ENCODE assay signal across 8 cellular contexts in genomic region chr19:3095375-3096191, GRCh38. TPM values are rescaled to one million over a fixed set of nuclear protein-coding genes. Genes with fewer than 3 reads are reported as not detected.
DNase-seq lines count a peak whose midpoint lies in the region; ATAC-seq and TF ChIP-seq lines count a peak whose summit lies in the region.

No MANE protein-coding gene starts in this region.

- H3K27ac ChIP-seq in cardiac muscle cell, result peak overlapping the region; percentile 26
- H3K27ac ChIP-seq in esophagus squamous epithelium, result peak overlapping the region; percentile 77 to 88 (median 84)
- H3K27ac ChIP-seq in rectal smooth muscle tissue (ENCODE audit: low read depth, low read length), result no peak overlapping the region

- intact Hi-C loops in Right ventricle myocardium superior (cut with DNase I), result no loop called here
- intact Hi-C loops in esophagus squamous epithelium (cut with DNase I), result no loop called here

- H3K4me1 ChIP-seq in cardiac muscle cell (ENCODE audit: low read depth) (peaks cover 20% of the 10 kb centered on the region), esophagus squamous epithelium (peaks cover 48 to 63% (median 49%) of the 10 kb centered on the region in 3 donors), rectal smooth muscle tissue (ENCODE audit: control insufficient read depth, insufficient read depth, low read length) (peaks cover 29% of the 10 kb centered on the region)

- H3K36me3 ChIP-seq in cardiac muscle cell (no peaks in the 10 kb centered on the region), esophagus squamous epithelium (no peaks in the 10 kb centered on the region), rectal smooth muscle tissue (ENCODE audit: control insufficient read depth, insufficient read depth, low read length) (no peaks in the 10 kb centered on the region)

- H3K27me3 ChIP-seq in cardiac muscle cell, result no peaks in the 10 kb centered on the region
- no peaks in the 10 kb centered on the region for H3K27me3 ChIP-seq in esophagus squamous epithelium
- H3K27me3 ChIP-seq in rectal smooth muscle tissue (ENCODE audit: control insufficient read depth, insufficient read depth, low read length), result no peaks in the 10 kb centered on the region

- TF ChIP-seq CTCF in cardiac muscle cell (IDR thresholded peaks at IDR 0.05; ENCODE audit: low read depth, low read length) (no peak), esophagus squamous epithelium (IDR thresholded peaks at IDR 0.05) (no peak)

- H3K4me3 ChIP-seq in cardiac muscle cell (peak overlapping the region; percentile 96), esophagus squamous epithelium (peak overlapping the region; percentile 67 to 96 (median 78)), rectal smooth muscle tissue (ENCODE audit: low read length) (peak overlapping the region; percentile 74)

- TF ChIP-seq POLR2A in esophagus squamous epithelium (IDR thresholded peaks at IDR 0.05), result no peak

- WGBS in esophagus squamous epithelium, 2 donors, result 6 to 18% methylated on average over 12 to 14 of the region's 32 CpGs

- ATAC-seq in Right ventricle myocardium superior (ENCODE audit: poor library complexity) (no peak), GM21576 (IDR thresholded peaks at IDR 0.05; ENCODE audit: unreplicated experiment) (no peak)

- H3K9ac ChIP-seq in rectal smooth muscle tissue (ENCODE audit: low read length), result peak overlapping the region; percentile 53

- H3K9me3 ChIP-seq in cardiac muscle cell (ENCODE audit: low read depth), result no peaks in the 10 kb centered on the region
- H3K9me3 ChIP-seq in esophagus squamous epithelium, result no peaks in the 10 kb centered on the region

- DNase-seq in cardiac muscle cell (ENCODE audit: low read depth in 1 of 2, low spot score in 1 of 2) (peak in 1 of 2 donors; percentile 60), Right ventricle myocardium superior (no peak), activated T-cell treated with anti-CD3 and anti-CD28 coated beads for 1 hour (ENCODE audit: low read depth) (peak; percentile 40), esophagus squamous epithelium (lab: John Stamatoyannopoulos, UW) (no peak), NCI-H345 treated with DMSO at 0.1 percent for 48 hours (lab: John Stamatoyannopoulos, UW; ENCODE audit: unreplicated experiment) (no peak), mucosa of gallbladder (ENCODE audit: low spot score) (no peak)

RNA-seq across cellular contexts. Expression of gene GNA11, which starts 1.4 kb away (rescaled TPM):
- total RNA-seq in cardiac muscle cell, result 36.5 and 47.5 TPM in 2 replicates
- 60.8 and 63.3 TPM in 2 replicates for polyA plus RNA-seq in cardiac muscle cell
- 61.3 TPM for total RNA-seq in Right ventricle myocardium superior
- 10 to 100 TPM; 21.2 to 39.7 (median 34.0) TPM for total RNA-seq in esophagus squamous epithelium
- 93.2 TPM for total RNA-seq in mucosa of gallbladder

RNA-seq across cellular contexts. Expression of gene TLE5, which starts 33.3 kb away (rescaled TPM):
- total RNA-seq in cardiac muscle cell, result 612 and 690 TPM in 2 replicates
- polyA plus RNA-seq in cardiac muscle cell, result 446 and 487 TPM in 2 replicates
- total RNA-seq in Right ventricle myocardium superior, result 760 TPM
- 100 to 1,000 TPM; 141 to 433 (median 298) TPM for total RNA-seq in esophagus squamous epithelium
- 629 TPM for total RNA-seq in mucosa of gallbladder

RNA-seq across cellular contexts. Expression of gene GNA15, which starts 40.2 kb away (rescaled TPM):
- 0.12 TPM in 1 of 2 replicates, not detected in the other for total RNA-seq in cardiac muscle cell
- polyA plus RNA-seq in cardiac muscle cell, result not detected in 2 replicates
- 2.8 TPM for total RNA-seq in Right ventricle myocardium superior
- total RNA-seq in esophagus squamous epithelium, result 100 to 1,000 TPM in 3 of 4 donors, 10 to 100 TPM in 1; 72.7 to 186 (median 132) TPM
- 6.4 TPM for total RNA-seq in mucosa of gallbladder

Comparison
In these comparisons a context has a peak if more than half of its experiments do, and no peak if none do; other contexts are left out.
1. RNA of gene GNA15, which starts 40.2 kb away (total RNA-seq): 72.7 to 186 TPM in esophagus squamous epithelium; 6.4 TPM in mucosa of gallbladder (single experiment), 2.8 TPM in Right ventricle myocardium superior (single experiment) and 0.12 TPM in cardiac muscle cell; every median in the first group is over 10 times any median in the second.
2. Peak in every context shown above with its lines, with median percentiles within 50 percentile points of each other: H3K4me3 ChIP-seq.